13 cellular contexts compared by ENCODE assay signal in the genomic region with DNA sequence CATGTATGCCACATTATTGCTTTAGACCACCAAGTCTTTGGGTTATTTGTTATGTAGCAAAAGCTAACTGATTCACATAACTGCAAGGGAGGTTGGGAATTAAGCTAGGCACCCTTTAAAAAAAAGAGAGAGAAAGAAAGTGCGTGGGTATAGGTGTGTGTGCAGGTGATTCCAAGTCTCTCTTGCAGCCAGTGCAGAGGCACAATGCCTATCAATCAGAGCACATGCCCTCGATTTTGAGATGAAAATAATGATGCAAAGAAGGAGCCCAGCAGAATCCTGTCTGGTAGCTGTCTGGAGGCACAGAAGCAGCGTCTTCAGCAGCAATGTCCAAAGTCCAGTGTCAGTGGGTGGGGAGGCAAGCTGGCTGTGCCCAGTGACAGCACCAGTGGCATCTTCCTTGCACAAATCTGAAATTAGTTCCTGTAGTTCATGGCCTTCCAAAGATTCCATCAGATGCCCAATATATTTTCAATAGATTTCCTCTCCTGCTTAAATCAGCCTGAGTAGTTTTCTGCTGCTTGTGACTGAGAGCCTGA.
DNase-seq lines count a peak whose midpoint lies in the region; ATAC-seq, FAIRE-seq and TF ChIP-seq lines count a peak whose summit lies in the region.
"Had no signal": no experiment of that assay in that cellular context is flagged by ENCODE, and none has a peak within 500 bp of the region (broad histone marks: within the 10 kb centered on the region; RNA-seq: fewer than 3 reads in every experiment).

No MANE protein-coding gene starts in this region.

- ATAC-seq in left colon, result peak; percentile 63
- ATAC-seq in HG03045 (IDR thresholded peaks at IDR 0.05; ENCODE audit: unreplicated experiment), result no peak

- H3K4me2 ChIP-seq in PC-9, result no peak overlapping the region
- H3K4me2 ChIP-seq: BLaER1 had no signal

- no peaks in the 10 kb centered on the region for H3K9me2 ChIP-seq in PC-9 (ENCODE audit: insufficient read depth)

- H3K9me3 ChIP-seq in transverse colon (no peaks in the 10 kb centered on the region), PC-9 (ENCODE audit: insufficient read depth, low read depth) (no peaks in the 10 kb centered on the region)
- H3K9me3 ChIP-seq: BLaER1 had no signal

- TF ChIP-seq POLR2A in transverse colon (IDR thresholded peaks at IDR 0.05), result no peak

- CTCF ChIA-PET in PC-9 (lab: Charles Lee), result no interaction called here

- BruUV-seq in PC-9 (replicated peaks; lab: Mats Ljungman, UMichigan), result no TSS peak

- no peak for TF ChIP-seq EP300 in transverse colon (IDR thresholded peaks at IDR 0.05; ENCODE audit: low read depth)

- DNase-seq in HTR-8/SVneo (ENCODE audit: insufficient read length, low spot score) (no peak), left colon (peak; percentile 41 to 51), transverse colon (peak; percentile 58), HCEC 1CT (no peak), medulla oblongata (ENCODE audit: extremely low spot score) (no peak), PC-9 (no peak)
- DNase-seq: AML-193; CD8-positive, alpha-beta memory T cell; DMS53; GF-D8 had no signal

- WGBS in transverse colon (ENCODE audit: low coverage in 1 of 2), 2 donors, result 42% methylated on average over 3 of the region's 3 CpGs; no CpG with 5 or more reads in 1 of the 2 donors

- H3K4me1 ChIP-seq in transverse colon (peaks cover 0 to 17% (median 2%) of the 10 kb centered on the region in 4 donors), PC-9 (replicated peaks; ENCODE audit: insufficient read depth) (no peaks in the 10 kb centered on the region)
- H3K4me1 ChIP-seq: BLaER1 had no signal

- H3K36me3 ChIP-seq in transverse colon (no peaks in the 10 kb centered on the region), PC-9 (ENCODE audit: low read depth) (no peaks in the 10 kb centered on the region)
- H3K36me3 ChIP-seq: BLaER1 had no signal

- POLR2A ChIA-PET in PC-9 (lab: Charles Lee; ENCODE audit: unreplicated experiment), result no interaction called here

- no peak for TF ChIP-seq CTCF in VCaP (conservative IDR thresholded peaks at IDR 0.05)
- TF ChIP-seq CTCF in transverse colon (IDR thresholded peaks at IDR 0.05), result no peak
- no peak for TF ChIP-seq CTCF in PC-9 (conservative IDR thresholded peaks at IDR 0.05)

- H3K27ac ChIP-seq in VCaP (peak overlapping the region; percentile 20; the same call in 1 of the 2 replicates), transverse colon (no peak overlapping the region), PC-9 (no peak overlapping the region)
- H3K27ac ChIP-seq: BLaER1 had no signal

- H3K79me2 ChIP-seq in PC-9 (ENCODE audit: low read depth), result no peaks in the 10 kb centered on the region

- no peaks in the 10 kb centered on the region for H3K27me3 ChIP-seq in transverse colon
- no peaks in the 10 kb centered on the region for H3K27me3 ChIP-seq in PC-9 (ENCODE audit: insufficient read depth, low read depth)
- H3K27me3 ChIP-seq: BLaER1 had no signal

- in situ Hi-C loops in transverse colon (cut with MboI; ENCODE audit: low pct_ligation_motif_present in 1 of 4, low pct_unique_long_range_greater_than_20kb in 1 of 4, low sequenced_read_pairs in 3 of 4), result no loop called here

- no peaks in the 10 kb centered on the region for H4K20me1 ChIP-seq in PC-9 (ENCODE audit: insufficient read depth)
- H4K20me1 ChIP-seq: BLaER1 had no signal

- H3F3A ChIP-seq in PC-9 (ENCODE audit: insufficient read depth, low read depth), result no peaks in the 10 kb centered on the region

- peak; percentile 31 for FAIRE-seq in HTR-8/SVneo (lab: Jason Lieb, UNC)

- no peak overlapping the region for H3K4me3 ChIP-seq in transverse colon
- no peak overlapping the region for H3K4me3 ChIP-seq in PC-9
- H3K4me3 ChIP-seq: BLaER1 had no signal

- H2AFZ ChIP-seq in PC-9, result no peak overlapping the region

- intact Hi-C loops in left colon (cut with DNase I, micrococcal nuclease), result no loop called here
- intact Hi-C loops in transverse colon (cut with DNase I; ENCODE audit: low total_unique reads), result no loop called here
- intact Hi-C loops in PC-9 (cut with micrococcal nuclease; ENCODE audit: unreplicated experiment), result no loop called here

Comparison
In these comparisons a context has a peak if more than half of its experiments do, and no peak if none do; other contexts are left out.
1. DNase-seq: peak in left colon (2 of 2) and transverse colon (single experiment); none in HTR-8/SVneo (single experiment), HCEC 1CT (single experiment), medulla oblongata (single experiment) and PC-9 (0 of 2).